15 cellular contexts compared by ENCODE assay signal in the genomic region with DNA sequence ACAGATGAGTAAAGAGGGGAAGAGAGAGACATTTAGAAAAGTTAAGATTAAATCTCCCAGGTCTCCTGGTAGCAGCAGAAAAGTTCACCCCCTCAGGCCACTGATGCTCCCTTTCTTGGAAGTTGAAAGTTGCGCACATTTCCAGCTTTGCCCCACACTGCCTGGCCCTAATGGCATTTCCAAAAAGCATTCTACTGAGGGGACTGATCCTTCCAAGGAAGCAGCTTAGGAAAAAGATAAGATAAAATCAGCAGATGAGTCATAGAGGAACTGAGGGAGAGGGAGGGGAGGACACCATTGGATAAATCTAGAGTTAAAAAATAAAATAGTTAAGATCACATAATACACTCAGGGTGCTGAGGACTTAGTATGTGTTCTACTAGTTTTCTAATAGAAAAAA.
"Had no signal": no experiment of that assay in that cellular context is flagged by ENCODE, and none has a peak within 500 bp of the region (broad histone marks: within the 10 kb centered on the region; RNA-seq: fewer than 3 reads in every experiment).

No MANE protein-coding gene starts in this region.

- H3K4me3 Mint-ChIP-seq: stimulated activated naive CD8-positive, alpha-beta T cell treated with anti-CD3 and anti-CD28 coated beads, Interleukin-15, amount 100 ng/mL, for 72 hours had no signal

- H3K27ac Mint-ChIP-seq: activated naive CD4-positive, alpha-beta T cell treated with anti-CD3 and anti-CD28 coated beads, Interleukin-2, amount 50 U/mL, for 72 hours had no signal

- H3K4me1 ChIP-seq: colonic mucosa, foreskin keratinocyte, parathyroid adenoma, sigmoid colon, spleen had no signal

- H3K79me2 ChIP-seq: parathyroid adenoma had no signal

- H3K4me3 ChIP-seq: colonic mucosa, sigmoid colon, spleen had no signal

- H3K27ac ChIP-seq: colonic mucosa, foreskin keratinocyte, parathyroid adenoma, sigmoid colon, spleen had no signal

- H3K36me3 Mint-ChIP-seq: activated naive CD4-positive, alpha-beta T cell treated with anti-CD3 and anti-CD28 coated beads, Interleukin-2, amount 50 U/mL, for 72 hours had no signal

- H3K27me3 Mint-ChIP-seq: stimulated activated naive CD8-positive, alpha-beta T cell treated with anti-CD3 and anti-CD28 coated beads, Interleukin-15, amount 100 ng/mL, for 72 hours had no signal

- ATAC-seq: activated CD4-positive, CD25-positive, alpha-beta regulatory T cell treated with anti-CD3 and anti-CD28 coated beads, Interleukin-2, amount 50 U/mL, for 24 hours; activated naive CD4-positive, alpha-beta T cell treated with anti-CD3 and anti-CD28 coated beads, Interleukin-2, amount 50 U/mL, for 72 hours; foreskin keratinocyte; left ventricle myocardium superior; stimulated activated naive CD8-positive, alpha-beta T cell treated with anti-CD3 and anti-CD28 coated beads, Interleukin-15, amount 100 ng/mL, for 72 hours had no signal

- H2AFZ ChIP-seq: parathyroid adenoma had no signal

- DNase-seq: activated effector memory CD4-positive, alpha-beta T cell treated with anti-CD3 and anti-CD28 coated beads, Interleukin-2, amount 50 U/mL, for 16 hours; activated T-cell treated with anti-CD3 and anti-CD28 coated beads, Interleukin-2, amount 50 U/mL, for 1 hour; amniotic stem cell; caudate nucleus; colonic mucosa; foreskin keratinocyte; glutamatergic neuron; hypothalamus; left ventricle myocardium superior; sigmoid colon; spleen; stimulated activated naive CD8-positive, alpha-beta T cell treated with anti-CD3 and anti-CD28 coated beads, Interleukin-15, amount 100 ng/mL, for 72 hours had no signal

- H3K27me3 ChIP-seq: colonic mucosa, foreskin keratinocyte, sigmoid colon, spleen had no signal

- H3K9me3 Mint-ChIP-seq: activated naive CD4-positive, alpha-beta T cell treated with anti-CD3 and anti-CD28 coated beads, Interleukin-2, amount 50 U/mL, for 72 hours; stimulated activated naive CD8-positive, alpha-beta T cell treated with anti-CD3 and anti-CD28 coated beads, Interleukin-15, amount 100 ng/mL, for 72 hours had no signal

- H3K4me1 Mint-ChIP-seq: stimulated activated naive CD8-positive, alpha-beta T cell treated with anti-CD3 and anti-CD28 coated beads, Interleukin-15, amount 100 ng/mL, for 72 hours had no signal

- H3K36me3 ChIP-seq: colonic mucosa, sigmoid colon had no signal
